1 cellular context compared by ENCODE assay signal in the genomic region with DNA sequence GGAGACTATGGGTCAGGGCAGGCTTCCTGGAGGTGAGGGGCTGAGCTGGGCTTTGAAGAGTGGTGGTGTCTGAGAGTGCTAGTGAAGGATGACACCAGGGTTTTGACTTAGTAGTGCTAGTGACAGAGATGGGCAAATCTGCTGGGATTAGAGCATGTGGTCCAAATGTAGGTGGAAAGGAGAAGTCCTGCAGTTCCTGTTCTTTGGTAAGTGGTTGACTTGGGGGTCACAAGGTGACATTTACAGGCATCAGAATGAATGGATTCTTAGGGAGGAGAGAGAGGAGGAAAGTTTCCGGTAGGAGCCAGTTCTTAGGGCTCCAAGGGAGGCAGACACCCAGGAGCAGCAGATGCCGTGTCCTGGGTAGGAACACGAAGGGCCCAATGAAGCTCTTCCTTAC.
TF ChIP-seq lines count a peak whose summit lies in the region.

No MANE protein-coding gene starts in this region.

TF ChIP-seq in WTC11, 78 proteins besides CTCF, POLR2A, EP300 and RAD21 (continued from another document):
- TF ChIP-seq, protein P1, sequence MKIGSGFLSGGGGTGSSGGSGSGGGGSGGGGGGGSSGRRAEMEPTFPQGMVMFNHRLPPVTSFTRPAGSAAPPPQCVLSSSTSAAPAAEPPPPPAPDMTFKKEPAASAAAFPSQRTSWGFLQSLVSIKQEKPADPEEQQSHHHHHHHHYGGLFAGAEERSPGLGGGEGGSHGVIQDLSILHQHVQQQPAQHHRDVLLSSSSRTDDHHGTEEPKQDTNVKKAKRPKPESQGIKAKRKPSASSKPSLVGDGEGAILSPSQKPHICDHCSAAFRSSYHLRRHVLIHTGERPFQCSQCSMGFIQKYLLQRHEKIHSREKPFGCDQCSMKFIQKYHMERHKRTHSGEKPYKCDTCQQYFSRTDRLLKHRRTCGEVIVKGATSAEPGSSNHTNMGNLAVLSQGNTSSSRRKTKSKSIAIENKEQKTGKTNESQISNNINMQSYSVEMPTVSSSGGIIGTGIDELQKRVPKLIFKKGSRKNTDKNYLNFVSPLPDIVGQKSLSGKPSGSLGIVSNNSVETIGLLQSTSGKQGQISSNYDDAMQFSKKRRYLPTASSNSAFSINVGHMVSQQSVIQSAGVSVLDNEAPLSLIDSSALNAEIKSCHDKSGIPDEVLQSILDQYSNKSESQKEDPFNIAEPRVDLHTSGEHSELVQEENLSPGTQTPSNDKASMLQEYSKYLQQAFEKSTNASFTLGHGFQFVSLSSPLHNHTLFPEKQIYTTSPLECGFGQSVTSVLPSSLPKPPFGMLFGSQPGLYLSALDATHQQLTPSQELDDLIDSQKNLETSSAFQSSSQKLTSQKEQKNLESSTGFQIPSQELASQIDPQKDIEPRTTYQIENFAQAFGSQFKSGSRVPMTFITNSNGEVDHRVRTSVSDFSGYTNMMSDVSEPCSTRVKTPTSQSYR (CRISPR knock-in tag; IDR thresholded peaks at IDR 0.05): no peak
- TF ChIP-seq, protein P2, sequence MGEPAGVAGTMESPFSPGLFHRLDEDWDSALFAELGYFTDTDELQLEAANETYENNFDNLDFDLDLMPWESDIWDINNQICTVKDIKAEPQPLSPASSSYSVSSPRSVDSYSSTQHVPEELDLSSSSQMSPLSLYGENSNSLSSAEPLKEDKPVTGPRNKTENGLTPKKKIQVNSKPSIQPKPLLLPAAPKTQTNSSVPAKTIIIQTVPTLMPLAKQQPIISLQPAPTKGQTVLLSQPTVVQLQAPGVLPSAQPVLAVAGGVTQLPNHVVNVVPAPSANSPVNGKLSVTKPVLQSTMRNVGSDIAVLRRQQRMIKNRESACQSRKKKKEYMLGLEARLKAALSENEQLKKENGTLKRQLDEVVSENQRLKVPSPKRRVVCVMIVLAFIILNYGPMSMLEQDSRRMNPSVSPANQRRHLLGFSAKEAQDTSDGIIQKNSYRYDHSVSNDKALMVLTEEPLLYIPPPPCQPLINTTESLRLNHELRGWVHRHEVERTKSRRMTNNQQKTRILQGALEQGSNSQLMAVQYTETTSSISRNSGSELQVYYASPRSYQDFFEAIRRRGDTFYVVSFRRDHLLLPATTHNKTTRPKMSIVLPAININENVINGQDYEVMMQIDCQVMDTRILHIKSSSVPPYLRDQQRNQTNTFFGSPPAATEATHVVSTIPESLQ (CRISPR knock-in tag; IDR thresholded peaks at IDR 0.05): no peak
- TF ChIP-seq GABPB1 (CRISPR knock-in tag; IDR thresholded peaks at IDR 0.05) (no peak), JAZF1 (CRISPR knock-in tag; IDR thresholded peaks at IDR 0.05) (no peak), KAT7 (CRISPR knock-in tag; IDR thresholded peaks at IDR 0.05; ENCODE audit: borderline replicate concordance) (no peak), GTF2I (CRISPR knock-in tag; conservative IDR thresholded peaks at IDR 0.05) (no peak), TEAD1 (CRISPR knock-in tag; IDR thresholded peaks at IDR 0.05) (no peak)
- TF ChIP-seq, protein P3, sequence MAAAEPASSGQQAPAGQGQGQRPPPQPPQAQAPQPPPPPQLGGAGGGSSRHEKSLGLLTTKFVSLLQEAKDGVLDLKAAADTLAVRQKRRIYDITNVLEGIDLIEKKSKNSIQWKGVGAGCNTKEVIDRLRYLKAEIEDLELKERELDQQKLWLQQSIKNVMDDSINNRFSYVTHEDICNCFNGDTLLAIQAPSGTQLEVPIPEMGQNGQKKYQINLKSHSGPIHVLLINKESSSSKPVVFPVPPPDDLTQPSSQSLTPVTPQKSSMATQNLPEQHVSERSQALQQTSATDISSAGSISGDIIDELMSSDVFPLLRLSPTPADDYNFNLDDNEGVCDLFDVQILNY (CRISPR knock-in tag; IDR thresholded peaks at IDR 0.05): no peak
- TF ChIP-seq, protein P4, sequence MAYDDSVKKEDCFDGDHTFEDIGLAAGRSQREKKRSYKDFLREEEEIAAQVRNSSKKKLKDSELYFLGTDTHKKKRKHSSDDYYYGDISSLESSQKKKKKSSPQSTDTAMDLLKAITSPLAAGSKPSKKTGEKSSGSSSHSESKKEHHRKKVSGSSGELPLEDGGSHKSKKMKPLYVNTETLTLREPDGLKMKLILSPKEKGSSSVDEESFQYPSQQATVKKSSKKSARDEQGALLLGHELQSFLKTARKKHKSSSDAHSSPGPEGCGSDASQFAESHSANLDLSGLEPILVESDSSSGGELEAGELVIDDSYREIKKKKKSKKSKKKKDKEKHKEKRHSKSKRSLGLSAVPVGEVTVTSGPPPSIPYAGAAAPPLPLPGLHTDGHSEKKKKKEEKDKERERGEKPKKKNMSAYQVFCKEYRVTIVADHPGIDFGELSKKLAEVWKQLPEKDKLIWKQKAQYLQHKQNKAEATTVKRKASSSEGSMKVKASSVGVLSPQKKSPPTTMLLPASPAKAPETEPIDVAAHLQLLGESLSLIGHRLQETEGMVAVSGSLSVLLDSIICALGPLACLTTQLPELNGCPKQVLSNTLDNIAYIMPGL (CRISPR knock-in tag; IDR thresholded peaks at IDR 0.05): no peak
- TF ChIP-seq, protein P5, sequence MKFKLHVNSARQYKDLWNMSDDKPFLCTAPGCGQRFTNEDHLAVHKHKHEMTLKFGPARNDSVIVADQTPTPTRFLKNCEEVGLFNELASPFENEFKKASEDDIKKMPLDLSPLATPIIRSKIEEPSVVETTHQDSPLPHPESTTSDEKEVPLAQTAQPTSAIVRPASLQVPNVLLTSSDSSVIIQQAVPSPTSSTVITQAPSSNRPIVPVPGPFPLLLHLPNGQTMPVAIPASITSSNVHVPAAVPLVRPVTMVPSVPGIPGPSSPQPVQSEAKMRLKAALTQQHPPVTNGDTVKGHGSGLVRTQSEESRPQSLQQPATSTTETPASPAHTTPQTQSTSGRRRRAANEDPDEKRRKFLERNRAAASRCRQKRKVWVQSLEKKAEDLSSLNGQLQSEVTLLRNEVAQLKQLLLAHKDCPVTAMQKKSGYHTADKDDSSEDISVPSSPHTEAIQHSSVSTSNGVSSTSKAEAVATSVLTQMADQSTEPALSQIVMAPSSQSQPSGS (CRISPR knock-in tag; IDR thresholded peaks at IDR 0.05; ENCODE audit: borderline replicate concordance, low read depth): no peak
